Comparison of ENCODE assay signal across 1 cellular context in genomic region chrX:104134583-104135261, GRCh38.
TF ChIP-seq lines count a peak whose summit lies in the region.

No MANE protein-coding gene starts in this region.

TF ChIP-seq in A549, 52 proteins besides CTCF, POLR2A, EP300 and RAD21 (continued from another document):
- TF ChIP-seq HMGXB4 (CRISPR knock-in tag; IDR thresholded peaks at IDR 0.05; ENCODE audit: borderline replicate concordance) (no peak), RARB (CRISPR knock-in tag; IDR thresholded peaks at IDR 0.05) (no peak), BHLHE40 (IDR thresholded peaks at IDR 0.05; ENCODE audit: low read depth, low read length) (no peak), HDAC2 (IDR thresholded peaks at IDR 0.05) (no peak), FOSB (CRISPR knock-in tag; IDR thresholded peaks at IDR 0.05) (no peak)
